In the genomic region with DNA sequence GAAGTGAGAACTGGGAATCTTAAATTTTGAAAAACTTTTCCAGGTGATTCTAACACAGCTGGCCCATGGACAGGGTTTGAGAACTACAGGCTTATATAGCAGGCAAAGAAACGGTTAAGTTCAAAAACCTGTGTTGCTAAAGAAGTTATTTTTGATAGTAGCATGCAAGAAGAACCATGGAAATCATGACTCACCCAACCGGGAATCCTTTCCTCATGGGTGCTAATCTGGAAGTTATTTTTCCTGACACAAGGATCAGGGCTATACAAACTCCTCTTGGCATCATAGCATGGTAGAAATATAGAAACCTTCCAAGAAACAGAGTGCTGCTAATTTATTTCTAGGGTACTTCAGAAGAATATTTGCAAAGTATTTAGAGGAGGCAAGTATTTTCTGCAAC, we compare ENCODE assay signal across 19 cellular contexts.
DNase-seq lines count a peak whose midpoint lies in the region; ATAC-seq and TF ChIP-seq lines count a peak whose summit lies in the region.
"Had no signal": no experiment of that assay in that cellular context is flagged by ENCODE, and none has a peak within 500 bp of the region (broad histone marks: within the 10 kb centered on the region; RNA-seq: fewer than 3 reads in every experiment).

No MANE protein-coding gene starts in this region.

- H3K9ac ChIP-seq in GM23248 (no peak overlapping the region), MM.1S (ENCODE audit: low read length) (no peak overlapping the region)

- H2AFZ ChIP-seq in GM23248 (no peak overlapping the region), MM.1S (ENCODE audit: low read length) (no peak overlapping the region)

- H3K9me3 ChIP-seq in GM23248 (ENCODE audit: low read depth) = no peaks in the 10 kb centered on the region
- no peaks in the 10 kb centered on the region for H3K9me3 ChIP-seq in MM.1S (replicated peaks; ENCODE audit: insufficient read depth, low read length)
- H3K9me3 ChIP-seq: gastroesophageal sphincter, spleen, thyroid gland had no signal

- H3F3A ChIP-seq in GM23248 (ENCODE audit: insufficient read depth) (no peaks in the 10 kb centered on the region), MM.1S (ENCODE audit: insufficient read depth, low read length) (no peaks in the 10 kb centered on the region)

- H4K20me1 ChIP-seq in GM23248 (ENCODE audit: insufficient read depth) (no peaks in the 10 kb centered on the region), MM.1S (ENCODE audit: insufficient read depth, low read length) (no peaks in the 10 kb centered on the region)

- H3K79me2 ChIP-seq in GM23248 (ENCODE audit: insufficient read depth) (no peaks in the 10 kb centered on the region), MM.1S (ENCODE audit: low read length) (no peaks in the 10 kb centered on the region)

- H3K4me1 ChIP-seq in GM23248 (ENCODE audit: insufficient read depth) (peaks cover 6% of the 10 kb centered on the region; the same call in 1 of the 2 replicates), MM.1S (ENCODE audit: low read length) (no peaks in the 10 kb centered on the region)
- H3K4me1 ChIP-seq: gastroesophageal sphincter, spleen, thyroid gland had no signal

- in situ Hi-C loops in GM23248 (cut with MboI) = no loop called here

- H3K4me2 ChIP-seq in GM23248 (ENCODE audit: unreplicated experiment) = no peak overlapping the region
- no peak overlapping the region for H3K4me2 ChIP-seq in MM.1S (ENCODE audit: low read depth, low read length)

- H3K27me3 ChIP-seq in GM23248 (replicated peaks; ENCODE audit: insufficient read depth) = no peaks in the 10 kb centered on the region
- no peaks in the 10 kb centered on the region for H3K27me3 ChIP-seq in MM.1S (replicated peaks; ENCODE audit: insufficient read depth, low read length)
- H3K27me3 ChIP-seq: gastroesophageal sphincter, spleen, thyroid gland had no signal

- H3K4me3 ChIP-seq in GM23248 (no peak overlapping the region), fibroblast of pulmonary artery (replicated peaks; ENCODE audit: low read depth, low read length) (no peak overlapping the region), retinal pigment epithelial cell (ENCODE audit: low read length) (no peak overlapping the region), MM.1S (ENCODE audit: low read length) (no peak overlapping the region)
- H3K4me3 ChIP-seq: gastroesophageal sphincter, spleen, thyroid gland had no signal

- WGBS in GM23248 (ENCODE audit: low coverage in 1 of 2, low lambda C conversion rate in 2 of 2, missing lambda C conversion rate in 2 of 2), 2 experiments = 27 to 36% methylated on average over 2 of the region's 2 CpGs

- DNase-seq in GM23248 = peak; percentile 65
- DNase-seq in amniotic stem cell (lab: John Stamatoyannopoulos, UW) = peak; percentile 56
- peak; percentile 80 for DNase-seq in fibroblast of pulmonary artery (ENCODE audit: low read depth)
- peak; percentile 80 for DNase-seq in retinal pigment epithelial cell (ENCODE audit: low read depth)
- DNase-seq in MM.1S = no peak
- DNase-seq in NCI-H2227 (lab: John Stamatoyannopoulos, UW; ENCODE audit: unreplicated experiment) = no peak
- DNase-seq: activated CD4-positive, alpha-beta T cell treated with anti-CD3 and anti-CD28 coated beads, Interleukin-2, amount 50 U/mL, for 48 hours; activated T-cell treated with anti-CD3 and anti-CD28 coated beads, Interleukin-2, amount 50 U/mL, for 4 hours; central memory CD4-positive, alpha-beta T cell; effector CD8-positive, alpha-beta T cell; left ventricle myocardium superior; NCI-H1417; NK-92 treated with Interleukin-12 subunit alpha and Interleukin-12 subunit beta, amount 100 ng/mL, for 24 hours; spleen; SW 1271; thyroid gland had no signal

- TF ChIP-seq CTCF in fibroblast of pulmonary artery (IDR thresholded peaks at IDR 0.05; ENCODE audit: low read length, missing control alignments) = no peak
- TF ChIP-seq CTCF in retinal pigment epithelial cell (conservative IDR thresholded peaks at IDR 0.05; ENCODE audit: low read depth, low read length) = no peak
- TF ChIP-seq CTCF in MM.1S (IDR thresholded peaks at IDR 0.05; ENCODE audit: low read length) = no peak

- ATAC-seq in GM19463 (IDR thresholded peaks at IDR 0.05; ENCODE audit: unreplicated experiment) (no peak), SK-N-SH treated with all-trans-retinoic acid at 6 μM for 48 hours (no peak)
- ATAC-seq: activated T-cell treated with anti-CD3 and anti-CD28 coated beads, Interleukin-2, amount 50 U/mL, for 4 hours; gastroesophageal sphincter; left ventricle myocardium superior had no signal

- H3K9me2 ChIP-seq in GM23248 (ENCODE audit: insufficient read depth) (no peaks in the 10 kb centered on the region), MM.1S (replicated peaks; ENCODE audit: insufficient read depth, low read length) (no peaks in the 10 kb centered on the region)

- no peaks in the 10 kb centered on the region for H3K36me3 ChIP-seq in GM23248 (ENCODE audit: low read depth)
- H3K36me3 ChIP-seq in MM.1S (replicated peaks; ENCODE audit: insufficient read depth, low read length) = no peaks in the 10 kb centered on the region
- H3K36me3 ChIP-seq: gastroesophageal sphincter, spleen, thyroid gland had no signal

- H3K27ac ChIP-seq in GM23248 = no peak overlapping the region
- H3K27ac ChIP-seq in MM.1S (ENCODE audit: low read length) = no peak overlapping the region
- H3K27ac ChIP-seq: gastroesophageal sphincter, spleen, thyroid gland had no signal

TF ChIP-seq in SK-N-SH treated with all-trans-retinoic acid at 6 μM for 48 hours, 23 proteins besides CTCF, POLR2A, EP300 and RAD21 (continues in another document):
- TF ChIP-seq ZNF565 (CRISPR knock-in tag; conservative IDR thresholded peaks at IDR 0.05; ENCODE audit: low read depth) = no peak
- no peak for TF ChIP-seq ISL1 (CRISPR knock-in tag; IDR thresholded peaks at IDR 0.05)
- TF ChIP-seq PPARA (CRISPR knock-in tag; IDR thresholded peaks at IDR 0.05; ENCODE audit: borderline replicate concordance) = no peak
- no peak for TF ChIP-seq SNAI2 (CRISPR knock-in tag; IDR thresholded peaks at IDR 0.05)
- no peak for TF ChIP-seq TOX (CRISPR knock-in tag; IDR thresholded peaks at IDR 0.05; ENCODE audit: borderline replicate concordance)
- TF ChIP-seq GLIS3 (CRISPR knock-in tag; IDR thresholded peaks at IDR 0.05) = no peak
- TF ChIP-seq RARB (CRISPR knock-in tag; IDR thresholded peaks at IDR 0.05) = no peak
- TF ChIP-seq ZC3H10 (CRISPR knock-in tag; IDR thresholded peaks at IDR 0.05) = no peak
- TF ChIP-seq ZFP30 (CRISPR knock-in tag; IDR thresholded peaks at IDR 0.05) = no peak
- TF ChIP-seq CSDC2 (CRISPR knock-in tag; IDR thresholded peaks at IDR 0.05) = no peak
- TF ChIP-seq, protein P1, sequence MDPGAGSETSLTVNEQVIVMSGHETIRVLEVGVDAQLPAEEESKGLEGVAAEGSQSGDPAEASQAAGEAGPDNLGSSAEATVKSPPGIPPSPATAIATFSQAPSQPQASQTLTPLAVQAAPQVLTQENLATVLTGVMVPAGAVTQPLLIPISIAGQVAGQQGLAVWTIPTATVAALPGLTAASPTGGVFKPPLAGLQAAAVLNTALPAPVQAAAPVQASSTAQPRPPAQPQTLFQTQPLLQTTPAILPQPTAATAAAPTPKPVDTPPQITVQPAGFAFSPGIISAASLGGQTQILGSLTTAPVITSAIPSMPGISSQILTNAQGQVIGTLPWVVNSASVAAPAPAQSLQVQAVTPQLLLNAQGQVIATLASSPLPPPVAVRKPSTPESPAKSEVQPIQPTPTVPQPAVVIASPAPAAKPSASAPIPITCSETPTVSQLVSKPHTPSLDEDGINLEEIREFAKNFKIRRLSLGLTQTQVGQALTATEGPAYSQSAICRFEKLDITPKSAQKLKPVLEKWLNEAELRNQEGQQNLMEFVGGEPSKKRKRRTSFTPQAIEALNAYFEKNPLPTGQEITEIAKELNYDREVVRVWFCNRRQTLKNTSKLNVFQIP (CRISPR knock-in tag; IDR thresholded peaks at IDR 0.05; ENCODE audit: borderline replicate concordance, low read depth) = no peak
- TF ChIP-seq BACH2 (CRISPR knock-in tag; IDR thresholded peaks at IDR 0.05; ENCODE audit: borderline replicate concordance) = no peak
- TF ChIP-seq, protein P2, sequence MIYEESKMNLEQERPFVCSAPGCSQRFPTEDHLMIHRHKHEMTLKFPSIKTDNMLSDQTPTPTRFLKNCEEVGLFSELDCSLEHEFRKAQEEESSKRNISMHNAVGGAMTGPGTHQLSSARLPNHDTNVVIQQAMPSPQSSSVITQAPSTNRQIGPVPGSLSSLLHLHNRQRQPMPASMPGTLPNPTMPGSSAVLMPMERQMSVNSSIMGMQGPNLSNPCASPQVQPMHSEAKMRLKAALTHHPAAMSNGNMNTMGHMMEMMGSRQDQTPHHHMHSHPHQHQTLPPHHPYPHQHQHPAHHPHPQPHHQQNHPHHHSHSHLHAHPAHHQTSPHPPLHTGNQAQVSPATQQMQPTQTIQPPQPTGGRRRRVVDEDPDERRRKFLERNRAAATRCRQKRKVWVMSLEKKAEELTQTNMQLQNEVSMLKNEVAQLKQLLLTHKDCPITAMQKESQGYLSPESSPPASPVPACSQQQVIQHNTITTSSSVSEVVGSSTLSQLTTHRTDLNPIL (CRISPR knock-in tag; IDR thresholded peaks at IDR 0.05; ENCODE audit: low read depth) = no peak
- TF ChIP-seq ZNF8 (CRISPR knock-in tag; IDR thresholded peaks at IDR 0.05) = no peak
- TF ChIP-seq ARNTL (CRISPR knock-in tag; IDR thresholded peaks at IDR 0.05; ENCODE audit: borderline replicate concordance, low read depth) = no peak
- TF ChIP-seq, protein P3, sequence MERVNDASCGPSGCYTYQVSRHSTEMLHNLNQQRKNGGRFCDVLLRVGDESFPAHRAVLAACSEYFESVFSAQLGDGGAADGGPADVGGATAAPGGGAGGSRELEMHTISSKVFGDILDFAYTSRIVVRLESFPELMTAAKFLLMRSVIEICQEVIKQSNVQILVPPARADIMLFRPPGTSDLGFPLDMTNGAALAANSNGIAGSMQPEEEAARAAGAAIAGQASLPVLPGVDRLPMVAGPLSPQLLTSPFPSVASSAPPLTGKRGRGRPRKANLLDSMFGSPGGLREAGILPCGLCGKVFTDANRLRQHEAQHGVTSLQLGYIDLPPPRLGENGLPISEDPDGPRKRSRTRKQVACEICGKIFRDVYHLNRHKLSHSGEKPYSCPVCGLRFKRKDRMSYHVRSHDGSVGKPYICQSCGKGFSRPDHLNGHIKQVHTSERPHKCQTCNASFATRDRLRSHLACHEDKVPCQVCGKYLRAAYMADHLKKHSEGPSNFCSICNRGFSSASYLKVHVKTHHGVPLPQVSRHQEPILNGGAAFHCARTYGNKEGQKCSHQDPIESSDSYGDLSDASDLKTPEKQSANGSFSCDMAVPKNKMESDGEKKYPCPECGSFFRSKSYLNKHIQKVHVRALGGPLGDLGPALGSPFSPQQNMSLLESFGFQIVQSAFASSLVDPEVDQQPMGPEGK (CRISPR knock-in tag; IDR thresholded peaks at IDR 0.05; ENCODE audit: borderline replicate concordance) = no peak

Comparison
In these comparisons a context has a peak if more than half of its experiments do, and no peak if none do; other contexts are left out.
1. DNase-seq: peak in GM23248 (single experiment), amniotic stem cell (single experiment), fibroblast of pulmonary artery (single experiment) and retinal pigment epithelial cell (single experiment); none in MM.1S (single experiment) and NCI-H2227 (single experiment).